Comparison of ENCODE assay signal across 33 cellular contexts in genomic region chr9:4402501-4402900, GRCh38.
DNase-seq lines count a peak whose midpoint lies in the region; ATAC-seq, FAIRE-seq and TF ChIP-seq lines count a peak whose summit lies in the region.
"Had no signal": no experiment of that assay in that cellular context is flagged by ENCODE, and none has a peak within 500 bp of the region (broad histone marks: within the 10 kb centered on the region; RNA-seq: fewer than 3 reads in every experiment).

No MANE protein-coding gene starts in this region.

- no peaks in the 10 kb centered on the region for H4K20me1 ChIP-seq in HepG2 (ENCODE audit: insufficient read depth, low read length)
- H4K20me1 ChIP-seq in HCT116 (ENCODE audit: insufficient read depth) = no peaks in the 10 kb centered on the region
- H4K20me1 ChIP-seq: BLaER1; BLaER1 treated with 17β-estradiol and CSF1 and Interleukin-3, amounts not matched to agents 10 nM and 100 nM had no signal

- H3K79me2 ChIP-seq in HepG2 (ENCODE audit: insufficient read depth, low read length) (no peaks in the 10 kb centered on the region), HCT116 (ENCODE audit: insufficient read depth, low read length) (no peaks in the 10 kb centered on the region)

- H2AFZ ChIP-seq in HepG2 (ENCODE audit: low read length) (no peak overlapping the region), HCT116 (ENCODE audit: low read depth, low read length, poor library complexity, severe bottlenecking) (no peak overlapping the region)

- no peak overlapping the region for H3K27ac ChIP-seq in HepG2 (ENCODE audit: extremely low read length, insufficient read depth, low read length)
- H3K27ac ChIP-seq in right lobe of liver = no peak overlapping the region
- H3K27ac ChIP-seq in HCT116 (ENCODE audit: low read depth, low read length) = no peak overlapping the region
- H3K27ac ChIP-seq: 22Rv1; A549; BLaER1; BLaER1 treated with 17β-estradiol and CSF1 and Interleukin-3, amounts not matched to agents 10 nM and 100 nM; C4-2B had no signal

- no peak for DNase-seq in HepG2 (ENCODE audit: low spot score)
- no peak for DNase-seq in right lobe of liver
- DNase-seq in HCT116 (ENCODE audit: low read depth, low spot score) = no peak
- no peak for DNase-seq in osteocyte (ENCODE audit: extremely low spot score, unreplicated experiment)
- DNase-seq: 8988T; ACHN; AML-193; BE2C; C1 segment of cervical spinal cord; Caco-2; Calu3; CD4-positive, alpha-beta memory T cell; CD4-positive, alpha-beta T cell; CD4-positive, CD25-positive, alpha-beta regulatory T cell; CD8-positive, alpha-beta memory T cell; CD8-positive, alpha-beta T cell; COR-L47; DMS 273 treated with DMSO at 0.1 percent for 48 hours; DMS153; DMS53; DMS79; DMS79 treated with DMSO at 0.1 percent for 48 hours; DND-41; EL had no signal

- peaks cover 4% of the 10 kb centered on the region for H3K4me1 Mint-ChIP-seq in osteocyte (ENCODE audit: unreplicated experiment)
- H3K4me1 Mint-ChIP-seq: B cell; CD14-positive monocyte; CD4-positive, alpha-beta memory T cell; CD4-positive, CD25-positive, alpha-beta regulatory T cell; CD8-positive, alpha-beta memory T cell had no signal

- TF ChIP-seq EP300 in HepG2 (IDR thresholded peaks at IDR 0.05; ENCODE audit: low read depth in 2 of 2, low read length in 2 of 2) = no peak
- no peak for TF ChIP-seq EP300 in HepG2 (CRISPR knock-in tag; IDR thresholded peaks at IDR 0.05; ENCODE audit: borderline replicate concordance)

- no peaks in the 10 kb centered on the region for H3K9me2 ChIP-seq in HCT116 (ENCODE audit: insufficient read depth)

- peaks cover 42% of the 10 kb centered on the region for H3K9me3 Mint-ChIP-seq in osteocyte (ENCODE audit: unreplicated experiment)

- CTCF ChIA-PET in HepG2 (lab: Yijun Ruan, JAX; ENCODE audit: low intra/inter-chr PET ratio, low total read pairs) (no interaction called here), HCT116 (lab: Charles Lee) (no interaction called here)

- H3K27me3 ChIP-seq in HepG2 (ENCODE audit: control insufficient read depth in 1 of 2, insufficient read depth in 2 of 2, low read length in 2 of 2) (no peaks in the 10 kb centered on the region), right lobe of liver (no peaks in the 10 kb centered on the region), HCT116 (ENCODE audit: insufficient read depth, low read length) (no peaks in the 10 kb centered on the region)
- H3K27me3 ChIP-seq: BE2C; BLaER1; BLaER1 treated with 17β-estradiol and CSF1 and Interleukin-3, amounts not matched to agents 10 nM and 100 nM had no signal

- BruUV-seq in HepG2 (replicated peaks; lab: Mats Ljungman, UMichigan) = no TSS peak
- no TSS peak for BruUV-seq in HCT116 (replicated peaks; lab: Mats Ljungman, UMichigan)

- no peak overlapping the region for H3K4me3 ChIP-seq in HepG2 (replicated peaks in 1 of 3; ENCODE audit: insufficient read depth in 1 of 3, low read depth in 2 of 3, low read length in 3 of 3)
- H3K4me3 ChIP-seq in right lobe of liver = no peak overlapping the region
- H3K4me3 ChIP-seq in HCT116 (replicated peaks in 1 of 2; ENCODE audit: low read depth in 1 of 2, low read length in 2 of 2) = no peak overlapping the region
- H3K4me3 ChIP-seq: A549; BLaER1; BLaER1 treated with 17β-estradiol and CSF1 and Interleukin-3, amounts not matched to agents 10 nM and 100 nM had no signal

- H3K9ac ChIP-seq in HepG2 (ENCODE audit: insufficient read depth, low read depth, low read length) = no peak overlapping the region
- H3K9ac ChIP-seq in HCT116 (ENCODE audit: low read length) = no peak overlapping the region
- H3K9ac ChIP-seq: BLaER1; BLaER1 treated with 17β-estradiol and CSF1 and Interleukin-3, amounts not matched to agents 10 nM and 100 nM had no signal

- H3K36me3 Mint-ChIP-seq in osteocyte (ENCODE audit: unreplicated experiment) = peaks cover 3% of the 10 kb centered on the region
- H3K36me3 Mint-ChIP-seq: CD14-positive monocyte had no signal

- H3K4me3 Mint-ChIP-seq in osteocyte (ENCODE audit: unreplicated experiment) = no peak overlapping the region
- H3K4me3 Mint-ChIP-seq: B cell; CD14-positive monocyte; CD4-positive, alpha-beta T cell; CD4-positive, CD25-positive, alpha-beta regulatory T cell; CD8-positive, alpha-beta memory T cell; CD8-positive, alpha-beta T cell had no signal

- no peaks in the 10 kb centered on the region for H3K4me1 ChIP-seq in HepG2 (ENCODE audit: insufficient read depth, low read length)
- peaks cover 0 to 5% (median 0%) of the 10 kb centered on the region in 4 donors for H3K4me1 ChIP-seq in right lobe of liver
- H3K4me1 ChIP-seq in HCT116 (ENCODE audit: control insufficient read depth in 1 of 2, insufficient read depth in 2 of 2, low read length in 2 of 2) = no peaks in the 10 kb centered on the region
- H3K4me1 ChIP-seq: A549; BE2C; BLaER1; BLaER1 treated with 17β-estradiol and CSF1 and Interleukin-3, amounts not matched to agents 10 nM and 100 nM; Caco-2 had no signal

- RAD21 ChIA-PET in HCT116 (lab: Charles Lee; ENCODE audit: low non-redundant PET in 1 of 2, low total read pairs in 2 of 2, uncharacterized antibody in 2 of 2, unreplicated experiment in 2 of 2) = no interaction called here

- H3K9me3 ChIP-seq in HepG2 (ENCODE audit: low read length) = 0 out of 2 replicates have a peak, but pooled peaks cover 7% of the 10 kb centered on the region
- no peaks in the 10 kb centered on the region for H3K9me3 ChIP-seq in right lobe of liver
- H3K9me3 ChIP-seq in HCT116 (ENCODE audit: control insufficient read depth in 1 of 2, insufficient read depth in 1 of 2, low read depth in 1 of 2, low read length in 2 of 2) = no peaks in the 10 kb centered on the region
- H3K9me3 ChIP-seq: BE2C had no signal

- TF ChIP-seq CTCF in HepG2 (CRISPR knock-in tag; IDR thresholded peaks at IDR 0.05) (no peak), right lobe of liver (IDR thresholded peaks at IDR 0.05) (no peak), HCT116 (IDR thresholded peaks at IDR 0.05 in 2 of 3, conservative IDR thresholded peaks at IDR 0.05 in 1 of 3; ENCODE audit: borderline replicate concordance in 1 of 3, insufficient read depth in 1 of 3, low read depth in 2 of 3, low read length in 2 of 3) (no peak), osteocyte (IDR thresholded peaks at IDR 0.05) (no peak)

- in situ Hi-C loops in HepG2 (cut with HindIII; ENCODE audit: extremely low pct_ligation_motif_present, low pct_unique_long_range_greater_than_20kb) = no loop called here

- intact Hi-C loops in HepG2 (cut with micrococcal nuclease; ENCODE audit: unreplicated experiment) (no loop called here), right lobe of liver (cut with DNase I) (no loop called here), HCT116 (cut with micrococcal nuclease) (no loop called here)

- POLR2A ChIA-PET in HepG2 (lab: Yijun Ruan, JAX) (no interaction called here), HCT116 (lab: Charles Lee) (no interaction called here)

- no peak overlapping the region for H3K4me2 ChIP-seq in HepG2 (ENCODE audit: low read depth, low read length)
- no peak overlapping the region for H3K4me2 ChIP-seq in HCT116 (ENCODE audit: low read length)
- H3K4me2 ChIP-seq: A549; BLaER1; BLaER1 treated with 17β-estradiol and CSF1 and Interleukin-3, amounts not matched to agents 10 nM and 100 nM had no signal

- ATAC-seq in HepG2 (no peak), right lobe of liver (no peak), HCT116 (no peak)
- ATAC-seq: A549; CD8-positive, alpha-beta T cell had no signal

- no peaks in the 10 kb centered on the region for H3K36me3 ChIP-seq in HepG2 (replicated peaks in 1 of 2; ENCODE audit: control insufficient read depth in 1 of 2, insufficient read depth in 2 of 2, low read length in 2 of 2)
- no peaks in the 10 kb centered on the region for H3K36me3 ChIP-seq in right lobe of liver
- H3K36me3 ChIP-seq in HCT116 (ENCODE audit: control insufficient read depth in 1 of 2, insufficient read depth in 2 of 2, low read length in 2 of 2) = no peaks in the 10 kb centered on the region
- H3K36me3 ChIP-seq: BE2C; BLaER1; BLaER1 treated with 17β-estradiol and CSF1 and Interleukin-3, amounts not matched to agents 10 nM and 100 nM had no signal

- TF ChIP-seq RAD21 in HepG2 (CRISPR knock-in tag; IDR thresholded peaks at IDR 0.05) = no peak
- no peak for TF ChIP-seq RAD21 in HCT116 (IDR thresholded peaks at IDR 0.05; ENCODE audit: low read depth)

- H3K27me3 Mint-ChIP-seq in osteocyte (ENCODE audit: unreplicated experiment) = peaks cover 17% of the 10 kb centered on the region

- no peak for TF ChIP-seq POLR2A in HepG2 (IDR thresholded peaks at IDR 0.05; ENCODE audit: insufficient read depth in 1 of 2, low read depth in 2 of 2, low read length in 2 of 2)
- TF ChIP-seq POLR2A in right lobe of liver (IDR thresholded peaks at IDR 0.05) = no peak
- no peak for TF ChIP-seq POLR2A in HCT116 (IDR thresholded peaks at IDR 0.05; ENCODE audit: borderline replicate concordance, extremely low read depth, insufficient read depth, insufficient read length)

- H3K27ac Mint-ChIP-seq in osteocyte (ENCODE audit: unreplicated experiment) = no peak overlapping the region
- H3K27ac Mint-ChIP-seq: B cell; CD14-positive monocyte; CD4-positive, alpha-beta memory T cell; CD4-positive, alpha-beta T cell; CD4-positive, CD25-positive, alpha-beta regulatory T cell; CD8-positive, alpha-beta memory T cell; CD8-positive, alpha-beta T cell had no signal

- FAIRE-seq in HepG2 (lab: Jason Lieb, UNC) = no peak
- FAIRE-seq: A204.1, A549, D721Med had no signal

TF ChIP-seq in HCT116, 20 proteins besides CTCF, POLR2A, EP300 and RAD21:
- TF ChIP-seq JUND (IDR thresholded peaks at IDR 0.05) = no peak
- peak; percentile 51; the same call in 1 of the 2 replicates for TF ChIP-seq CBX3 (IDR thresholded peaks at IDR 0.05; ENCODE audit: low read depth)
